ENCODE assay signal across 1 cellular context in genomic region chr17:61160789-61161440, GRCh38.
TF ChIP-seq lines count a peak whose summit lies in the region.

No MANE protein-coding gene starts in this region.

TF ChIP-seq in GM23338, 12 proteins besides CTCF, POLR2A, EP300 and RAD21:
- no peak for TF ChIP-seq ZNF462 (CRISPR knock-in tag; IDR thresholded peaks at IDR 0.05)
- no peak for TF ChIP-seq POLR2AphosphoS5 (IDR thresholded peaks at IDR 0.05; ENCODE audit: low read depth)
- TF ChIP-seq ZNF114 (CRISPR knock-in tag; IDR thresholded peaks at IDR 0.05): no peak
- no peak for TF ChIP-seq REST (IDR thresholded peaks at IDR 0.05; ENCODE audit: unreplicated experiment)
- no peak for TF ChIP-seq EZH2phosphoT487 (IDR thresholded peaks at IDR 0.05; ENCODE audit: unreplicated experiment)
- no peak for TF ChIP-seq NANOG (IDR thresholded peaks at IDR 0.05; ENCODE audit: borderline replicate concordance)
- no peak for TF ChIP-seq CREB1 (CRISPR knock-in tag; IDR thresholded peaks at IDR 0.05; ENCODE audit: low read depth)
- no peak for TF ChIP-seq EZH2 (IDR thresholded peaks at IDR 0.05; ENCODE audit: low read depth, unreplicated experiment)
- no peak for TF ChIP-seq ZNF331 (CRISPR knock-in tag; IDR thresholded peaks at IDR 0.05; ENCODE audit: low read depth)
- TF ChIP-seq STAT1 (IDR thresholded peaks at IDR 0.05; ENCODE audit: unreplicated experiment): no peak
- no peak for TF ChIP-seq ETS1 (IDR thresholded peaks at IDR 0.05)
- TF ChIP-seq JUNB (IDR thresholded peaks at IDR 0.05; ENCODE audit: unreplicated experiment): no peak
TF ChIP-seq in GM23338: peak in this region for 0.
